Comparison of ENCODE assay signal across 8 cellular contexts in genomic region chr16:17108596-17108995, GRCh38.
"Had no signal": no experiment of that assay in that cellular context is flagged by ENCODE, and none has a peak within 500 bp of the region (broad histone marks: within the 10 kb centered on the region; RNA-seq: fewer than 3 reads in every experiment).

No MANE protein-coding gene starts in this region.

- FAIRE-seq: HTR-8/SVneo had no signal

- ATAC-seq: GM23338, HCT116 had no signal

- H3K36me3 ChIP-seq: HAP-1 had no signal

- H3K9me3 Mint-ChIP-seq: GM23338, HFFc6, IgD-negative memory B cell had no signal

- H3K4me2 ChIP-seq: GM23338 had no signal

- DNase-seq: H7, HFFc6, KG1 had no signal

- H3K27ac Mint-ChIP-seq: GM23338, HFFc6 had no signal

- H3K4me3 ChIP-seq: GM23338, HAP-1 had no signal

- H3K4me1 ChIP-seq: HAP-1 had no signal

- H2AFZ ChIP-seq: GM23338 had no signal

- H3K4me3 Mint-ChIP-seq: GM23338, HFFc6, IgD-negative memory B cell had no signal

- H3K27me3 Mint-ChIP-seq: IgD-negative memory B cell had no signal
